In the genomic region with DNA sequence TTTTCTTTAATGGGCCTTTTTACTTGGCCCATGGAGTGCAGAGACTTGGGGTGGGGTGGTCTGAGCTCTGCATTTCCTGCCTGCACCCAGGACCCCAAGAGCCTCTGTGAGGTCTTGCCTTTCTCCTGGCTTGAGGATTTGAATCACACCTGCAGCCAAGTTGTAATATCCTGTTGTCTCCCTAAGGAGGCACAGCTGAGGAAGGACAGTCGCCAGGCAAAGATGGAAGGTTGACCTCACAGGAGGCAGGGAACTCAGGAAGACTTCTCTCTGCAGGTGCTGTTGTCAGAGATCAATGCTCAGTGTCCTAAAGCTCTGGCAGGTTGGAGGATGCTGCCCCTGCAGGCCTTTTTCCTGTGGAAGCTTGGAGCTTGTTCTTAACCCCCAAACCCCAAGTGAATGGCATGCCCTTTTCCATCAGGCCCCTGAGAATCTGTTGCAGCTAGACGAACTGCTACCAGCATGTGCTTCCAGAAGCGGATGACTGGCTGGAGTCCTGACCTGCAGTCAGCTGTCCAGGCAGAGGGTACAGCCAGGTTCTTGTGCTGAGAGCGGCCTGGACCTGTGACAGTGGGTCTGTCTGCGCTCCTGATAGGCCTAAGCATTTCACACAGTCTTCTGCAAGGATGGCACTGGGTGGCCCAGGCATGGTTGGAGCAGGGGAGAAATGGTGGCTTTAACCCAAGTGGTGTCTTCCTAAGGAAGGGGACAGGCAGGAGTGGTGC, we compare ENCODE assay signal across 16 cellular contexts.
"Had no signal": no experiment of that assay in that cellular context is flagged by ENCODE, and none has a peak within 500 bp of the region (broad histone marks: within the 10 kb centered on the region; RNA-seq: fewer than 3 reads in every experiment).

No MANE protein-coding gene starts in this region.

- DNase-seq: activated CD4-positive, alpha-beta T cell treated with anti-CD3 and anti-CD28 coated beads, Interleukin-2, amount 10 ng/mL, durations not matched to agents 24 days and 14 days; activated gamma-delta T cell treated with Interleukin-2 at 50 U/mL for 16 hours; activated naive CD8-positive, alpha-beta T cell treated with anti-CD3 and anti-CD28 coated beads, Interleukin-2, amount 50 U/mL, for 24 hours; effector CD8-positive, alpha-beta T cell; mucosa of descending colon; right lobe of liver; stimulated activated naive CD4-positive, alpha-beta T cell treated with Interleukin-2 at 50 U/mL for 16 hours; T-helper 17 cell had no signal

- H2AFZ ChIP-seq: hepatocyte had no signal

- H3K27me3 ChIP-seq: ascending aorta, hepatocyte, right lobe of liver had no signal

- H3K27ac ChIP-seq: ascending aorta, hepatocyte, right lobe of liver had no signal

- H3K4me3 ChIP-seq: ascending aorta, hepatocyte, lung, mucosa of descending colon, right lobe of liver had no signal

- H3K79me2 ChIP-seq: hepatocyte had no signal

- H3K4me1 ChIP-seq: ascending aorta, right lobe of liver had no signal

- H3K4me2 ChIP-seq: hepatocyte had no signal

- FAIRE-seq: bronchial epithelial cell, colon, frontal cortex had no signal

- H3K9me3 ChIP-seq: ascending aorta, mucosa of descending colon, right lobe of liver had no signal

- ATAC-seq: mucosa of descending colon, right lobe of liver, T-helper 17 cell, WTC11 had no signal

- H3K27ac Mint-ChIP-seq: activated CD4-positive, alpha-beta T cell treated with anti-CD3 and anti-CD28 coated beads, Interleukin-2, amount 10 ng/mL, durations not matched to agents 24 days and 14 days; activated naive CD8-positive, alpha-beta T cell treated with anti-CD3 and anti-CD28 coated beads, Interleukin-2, amount 50 U/mL, for 24 hours; T-helper 17 cell; WTC11 had no signal

- H3K36me3 ChIP-seq: right lobe of liver had no signal

- H3K9me3 Mint-ChIP-seq: activated CD4-positive, alpha-beta T cell treated with anti-CD3 and anti-CD28 coated beads, Interleukin-2, amount 10 ng/mL, durations not matched to agents 24 days and 14 days; activated naive CD8-positive, alpha-beta T cell treated with anti-CD3 and anti-CD28 coated beads, Interleukin-2, amount 50 U/mL, for 24 hours; naive thymus-derived CD8-positive, alpha-beta T cell; WTC11 had no signal
